26 cellular contexts compared by ENCODE assay signal in genomic region chr5:111598996-111599395, GRCh38.
"Had no signal": no experiment of that assay in that cellular context is flagged by ENCODE, and none has a peak within 500 bp of the region (broad histone marks: within the 10 kb centered on the region; RNA-seq: fewer than 3 reads in every experiment).

No MANE protein-coding gene starts in this region.

- H3K27ac ChIP-seq: coronary artery, dorsolateral prefrontal cortex, epithelial cell of prostate, esophagus squamous epithelium, gastroesophageal sphincter, heart left ventricle, hepatocyte, left lung, lower lobe of right lung had no signal

- H3K9me3 ChIP-seq: esophagus squamous epithelium, heart left ventricle, lower lobe of right lung, mucosa of descending colon had no signal

- ATAC-seq: esophagus mucosa, gastroesophageal sphincter, heart left ventricle, left lung, left ventricle myocardium superior, lower lobe of right lung, mucosa of descending colon had no signal

- DNase-seq: dermis blood vessel endothelial cell; dorsolateral prefrontal cortex; effector CD4-positive, alpha-beta T cell; effector memory CD4-positive, alpha-beta T cell; erythroblast; esophagus squamous epithelium; foreskin fibroblast; heart left ventricle; hypothalamus; immature natural killer cell; islet precursor cell; kidney; kidney glomerular epithelial cell; left lung; left ventricle myocardium superior; lower lobe of right lung; mesenchymal stem cell; mucosa of descending colon had no signal

- H3K36me3 ChIP-seq: esophagus squamous epithelium, gastroesophageal sphincter, heart left ventricle, left lung, lower lobe of right lung had no signal

- H3K4me3 ChIP-seq: coronary artery, dorsolateral prefrontal cortex, esophagus squamous epithelium, gastroesophageal sphincter, heart left ventricle, hepatocyte, left lung, lower lobe of right lung, mucosa of descending colon had no signal

- H3K27me3 ChIP-seq: esophagus squamous epithelium, gastroesophageal sphincter, heart left ventricle, hepatocyte, left lung had no signal

- H3K4me2 ChIP-seq: hepatocyte had no signal

- H2AFZ ChIP-seq: hepatocyte had no signal

- FAIRE-seq: colon, endothelial cell of umbilical vein, frontal cortex, kidney had no signal

- H3K4me1 ChIP-seq: esophagus squamous epithelium, gastroesophageal sphincter, heart left ventricle, left lung, lower lobe of right lung had no signal
